12 cellular contexts compared by ENCODE assay signal in the genomic region with DNA sequence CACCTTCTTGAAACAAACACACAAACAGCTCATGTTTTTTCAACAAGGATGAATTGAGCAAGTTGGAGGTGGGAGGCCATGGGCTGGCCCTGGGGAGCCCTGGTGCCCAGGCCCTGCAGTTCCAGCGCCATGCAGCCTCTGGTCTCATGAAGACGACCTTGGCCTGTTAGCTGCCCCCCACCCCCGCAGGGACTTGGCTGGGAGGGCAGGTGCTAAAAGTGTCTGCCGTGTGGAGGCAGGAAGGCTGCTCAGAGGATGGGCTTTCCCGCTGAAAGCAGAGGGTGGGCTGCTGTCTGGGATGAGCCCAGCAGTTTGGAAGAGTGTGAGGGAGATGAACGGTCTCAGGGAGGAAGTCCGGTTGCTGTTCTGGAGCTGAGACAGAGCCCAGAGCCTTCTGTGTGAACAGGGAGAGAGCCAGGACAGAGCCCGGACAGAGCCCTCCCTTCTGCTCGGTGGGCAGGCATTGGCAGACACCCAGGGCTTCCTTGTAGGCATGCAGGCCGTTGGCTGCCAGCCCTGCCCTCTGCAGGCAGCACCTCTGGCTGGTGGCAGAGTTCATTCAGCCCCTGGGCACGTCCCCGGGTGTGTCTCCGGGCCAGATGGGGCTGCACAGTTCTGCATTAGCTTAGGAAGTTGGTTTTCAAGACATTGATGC. TPM values are rescaled to one million over a fixed set of nuclear protein-coding genes. Genes with fewer than 3 reads are reported as not detected.
DNase-seq lines count a peak whose midpoint lies in the region; ATAC-seq, FAIRE-seq and TF ChIP-seq lines count a peak whose summit lies in the region.
"Had no signal": no experiment of that assay in that cellular context is flagged by ENCODE, and none has a peak within 500 bp of the region (broad histone marks: within the 10 kb centered on the region; RNA-seq: fewer than 3 reads in every experiment).

No MANE protein-coding gene starts in this region.

- no peaks in the 10 kb centered on the region for H4K20me1 ChIP-seq in hepatocyte (ENCODE audit: insufficient read depth, poor library complexity, severe bottlenecking)

- no peak for FAIRE-seq in pancreas (lab: Jason Lieb, UNC)

- H3K27me3 ChIP-seq in pancreas: no peaks in the 10 kb centered on the region
- H3K27me3 ChIP-seq in HAP-1 (ENCODE audit: low read depth): 0 out of 2 replicates have a peak, but pooled peaks cover 4% of the 10 kb centered on the region
- no peaks in the 10 kb centered on the region for H3K27me3 ChIP-seq in hepatocyte
- H3K27me3 ChIP-seq: upper lobe of left lung had no signal

- intact Hi-C loops in cardiac septum (cut with DNase I) (loop anchor here (2.0 kb wide), 1 partner anchor 104 kb away; the partner anchor contains the start of gene ANKRD33B), pancreas (cut with DNase I) (loop anchor here in 1 of 3 donors (5.0 kb wide), 1 partner anchor 332 kb away; no protein-coding TSS in a partner anchor)

- peak in 10 of 14 donors; percentile 2 to 69 (median 35) for DNase-seq in C1 segment of cervical spinal cord (lab: John Stamatoyannopoulos, UW)
- peak; percentile 49 for DNase-seq in RPMI7951 (ENCODE audit: low read depth)
- DNase-seq in cardiac septum (ENCODE audit: low spot score): peak; percentile 90
- peak in 5 of 6 donors; percentile 37 to 75 (median 58) for DNase-seq in pancreas
- no peak for DNase-seq in HAP-1 (ENCODE audit: low spot score in 2 of 2)
- DNase-seq in hepatocyte (ENCODE audit: low spot score): no peak
- DNase-seq: activated B cell treated with CpG ODN at 0.5 μM for 24 hours, activated gamma-delta T cell, NCI-H1092 had no signal

- no peak overlapping the region for H3K4me2 ChIP-seq in hepatocyte

- ATAC-seq in pancreas: peak; percentile 49 to 78 (median 66)
- ATAC-seq in GM21447 (IDR thresholded peaks at IDR 0.05; ENCODE audit: unreplicated experiment): no peak
- ATAC-seq in GM18870 (IDR thresholded peaks at IDR 0.05; ENCODE audit: unreplicated experiment): no peak

- no peak overlapping the region for H3K27ac ChIP-seq in pancreas
- no peak overlapping the region for H3K27ac ChIP-seq in hepatocyte
- H3K27ac ChIP-seq: upper lobe of left lung had no signal

- TF ChIP-seq CTCF in pancreas (IDR thresholded peaks at IDR 0.05) (no peak), hepatocyte (IDR thresholded peaks at IDR 0.05; ENCODE audit: poor library complexity) (no peak)

- H3K4me1 ChIP-seq in pancreas (no peaks in the 10 kb centered on the region), HAP-1 (no peaks in the 10 kb centered on the region), hepatocyte (ENCODE audit: insufficient read depth) (no peaks in the 10 kb centered on the region)

- H3K9me2 ChIP-seq in hepatocyte (replicated peaks; ENCODE audit: insufficient read depth): no peaks in the 10 kb centered on the region

- no peaks in the 10 kb centered on the region for H3K79me2 ChIP-seq in hepatocyte

- H3K9me3 ChIP-seq in pancreas (no peaks in the 10 kb centered on the region), HAP-1 (no peaks in the 10 kb centered on the region), hepatocyte (ENCODE audit: low read depth) (no peaks in the 10 kb centered on the region)
- H3K9me3 ChIP-seq: upper lobe of left lung had no signal

- no peak overlapping the region for H3K4me3 ChIP-seq in pancreas
- H3K4me3 ChIP-seq in HAP-1: no peak overlapping the region
- no peak overlapping the region for H3K4me3 ChIP-seq in hepatocyte
- H3K4me3 ChIP-seq: upper lobe of left lung had no signal

- WGBS in pancreas, 2 donors: 33 to 40% methylated on average over 13 of the region's 13 CpGs
- WGBS in hepatocyte (ENCODE audit: low lambda C conversion rate, missing lambda C conversion rate): 76% methylated on average over 13 of the region's 13 CpGs

- H3K36me3 ChIP-seq in pancreas (no peaks in the 10 kb centered on the region), HAP-1 (replicated peaks) (no peaks in the 10 kb centered on the region), hepatocyte (replicated peaks; ENCODE audit: insufficient read depth, low read depth) (no peaks in the 10 kb centered on the region)
- H3K36me3 ChIP-seq: upper lobe of left lung had no signal

- in situ Hi-C loops in HAP-1 (cut with MboI; ENCODE audit: low sequenced_read_pairs): no loop called here

- no peak overlapping the region for H2AFZ ChIP-seq in hepatocyte

RNA-seq across cellular contexts. Expression of gene ROPN1L, which starts 18.7 kb away (rescaled TPM):
- total RNA-seq in RPMI7951 (2014; rRNA removed; shearing (Covaris generic)): 0.59 and 0.84 TPM in 2 replicates
- total RNA-seq in cardiac septum: 0.43 TPM
- 1 to 10 TPM in 2 of 6 donors, under 1 TPM in 4; 0.18 to 1.9 (median 0.60) TPM for total RNA-seq in pancreas
- 1 to 10 TPM in 1 of 2 donors, under 1 TPM in 1; 0.46 to 1.6 TPM for polyA plus RNA-seq in pancreas
- 0.28 and 0.30 TPM in 2 replicates for total RNA-seq in hepatocyte
- not detected in 2 replicates for polyA plus RNA-seq in hepatocyte

Comparison
In these comparisons a context has a peak if more than half of its experiments do, and no peak if none do; other contexts are left out.
1. DNase-seq: peak in C1 segment of cervical spinal cord (10 of 14), RPMI7951 (single experiment), cardiac septum (single experiment) and pancreas (5 of 6); none in HAP-1 (0 of 2) and hepatocyte (single experiment).
2. ATAC-seq: peak in pancreas (4 of 4); none in GM21447 (single experiment) and GM18870 (single experiment).